In genomic region chr2:9738718-9739496, GRCh38 we compare ENCODE assay signal across 9 cellular contexts.
DNase-seq lines count a peak whose midpoint lies in the region; ATAC-seq, FAIRE-seq and TF ChIP-seq lines count a peak whose summit lies in the region.
"Had no signal": no experiment of that assay in that cellular context is flagged by ENCODE, and none has a peak within 500 bp of the region (broad histone marks: within the 10 kb centered on the region; RNA-seq: fewer than 3 reads in every experiment).

No MANE protein-coding gene starts in this region.

- intact Hi-C loops in CD14-positive monocyte (cut with micrococcal nuclease) (loop anchor here in 1 of 2 donors (1.0 to 5.0 kb wide), 2 partner anchors 14 to 58 kb away; no protein-coding TSS in a partner anchor), K562 (cut with micrococcal nuclease) (loop anchor here (5.0 kb wide), 1 partner anchor 167 kb away; no protein-coding TSS in a partner anchor)

- peak overlapping the region; percentile 59 to 89 (median 70) for H3K27ac Mint-ChIP-seq in CD14-positive monocyte
- peak overlapping the region; percentile 70 to 97 (median 92) for H3K27ac Mint-ChIP-seq in naive thymus-derived CD8-positive, alpha-beta T cell

- no peak for TF ChIP-seq RAD21 in K562 (CRISPR knock-in tag; conservative IDR thresholded peaks at IDR 0.05 in 1 of 2, IDR thresholded peaks at IDR 0.05 in 1 of 2)

- no peak for TF ChIP-seq POLR2A in K562 (conservative IDR thresholded peaks at IDR 0.05)

- H3K4me3 ChIP-seq in K562 = no peak overlapping the region
- H3K4me3 ChIP-seq: SJSA1 had no signal

- H3K79me2 ChIP-seq in K562 (ENCODE audit: control insufficient read depth, insufficient read depth, low read length) = no peaks in the 10 kb centered on the region

- peaks cover 10 to 11% of the 10 kb centered on the region in 2 experiments; a peak in 4 of 5 replicates for H3K4me1 ChIP-seq in K562 (replicated peaks in 1 of 2; ENCODE audit: control insufficient read depth in 2 of 2, insufficient read depth in 2 of 2, low read length in 2 of 2)

- TF ChIP-seq CTCF in CD14-positive monocyte (IDR thresholded peaks at IDR 0.05) (no peak), K562 (IDR thresholded peaks at IDR 0.05 in 2 of 3, conservative IDR thresholded peaks at IDR 0.05 in 1 of 3; ENCODE audit: insufficient read depth in 2 of 3, low read depth in 1 of 3, low read length in 3 of 3) (no peak)

- H3K9me3 ChIP-seq in K562 (replicated peaks; ENCODE audit: control insufficient read depth, insufficient read depth, low read depth, low read length) = no peaks in the 10 kb centered on the region
- H3K9me3 ChIP-seq: SJSA1 had no signal

- H3K36me3 Mint-ChIP-seq in CD14-positive monocyte = no peaks in the 10 kb centered on the region
- H3K36me3 Mint-ChIP-seq in naive thymus-derived CD8-positive, alpha-beta T cell = peaks cover 0 to 5% (median 2%) of the 10 kb centered on the region in 3 donors

- ATAC-seq in HG02642 (IDR thresholded peaks at IDR 0.05; ENCODE audit: poor library complexity, unreplicated experiment) = peak; percentile 45
- ATAC-seq in K562 = peak; percentile 52
- no peak for ATAC-seq in naive thymus-derived CD8-positive, alpha-beta T cell
- no peak for ATAC-seq in HG02840 (IDR thresholded peaks at IDR 0.05; ENCODE audit: low FRiP score, unreplicated experiment)

- DNase-seq in CD14-positive monocyte (ENCODE audit: low spot score) (peak; percentile 74), K562 (ENCODE audit: extremely low read depth in 1 of 4, low spot score in 3 of 4) (no peak), activated gamma-delta T cell (lab: John Stamatoyannopoulos, UW) (no peak), EL (no peak), 8988T (no peak)
- DNase-seq in naive thymus-derived CD8-positive, alpha-beta T cell = peak in 1 of 10 donors; percentile 21

- peaks cover 11 to 18% (median 15%) of the 10 kb centered on the region in 7 donors for H3K9me3 Mint-ChIP-seq in CD14-positive monocyte
- H3K9me3 Mint-ChIP-seq in naive thymus-derived CD8-positive, alpha-beta T cell = peaks cover 0 to 12% (median 4%) of the 10 kb centered on the region in 9 donors

- no peaks in the 10 kb centered on the region for H4K20me1 ChIP-seq in K562 (replicated peaks; ENCODE audit: control insufficient read depth, insufficient read depth, low read length)

- H3K27me3 ChIP-seq in K562 (ENCODE audit: control insufficient read depth in 2 of 2, insufficient read depth in 2 of 2, low read length in 2 of 2) = peaks cover 10 to 20% of the 10 kb centered on the region in 2 experiments; a peak in 4 of 5 replicates
- H3K27me3 ChIP-seq: SJSA1 had no signal

- POLR2A ChIA-PET in K562 (lab: Yijun Ruan, JAX) = interaction anchor here (0.6 to 0.7 kb wide), 2 partner anchors 34 to 221 kb away, joined by 3 read pairs; no protein-coding TSS in a partner anchor
- POLR2A ChIA-PET in naive thymus-derived CD8-positive, alpha-beta T cell (lab: Charles Lee) = interaction anchor here (0.6 to 1.1 kb wide), 3 partner anchors 183 to 257 kb away, joined by 3 to 4 read pairs (median 3); partner anchors contain the start of gene ADAM17

- in situ Hi-C loops in K562 (cut with MboI) = no loop called here

- FAIRE-seq in K562 (lab: Jason Lieb, UNC) = peak; percentile 67

- H3K27me3 Mint-ChIP-seq in CD14-positive monocyte (ENCODE audit: low read depth in 3 of 3) = peaks cover 4 to 14% (median 5%) of the 10 kb centered on the region in 3 donors
- H3K27me3 Mint-ChIP-seq in naive thymus-derived CD8-positive, alpha-beta T cell = peaks cover 0 to 1% (median 0%) of the 10 kb centered on the region in 5 donors

- WGBS in K562 (ENCODE audit: insufficient coverage, low coverage, missing lambda C conversion rate) = 19% methylated on average over 12 of the region's 21 CpGs

- no peaks in the 10 kb centered on the region for H3K9me1 ChIP-seq in K562 (ENCODE audit: control insufficient read depth, insufficient read depth, low read length)

- no TSS peak for BruUV-seq in K562 (replicated peaks; lab: Mats Ljungman, UMichigan)

- peak overlapping the region in 1 of 2 experiments; percentile 57; a peak in 1 of 4 replicates for H3K9ac ChIP-seq in K562 (ENCODE audit: insufficient read depth in 1 of 2, low read depth in 2 of 2, low read length in 2 of 2)

- no peak overlapping the region for H3K4me2 ChIP-seq in K562 (ENCODE audit: insufficient read depth, low read length)

- CTCF ChIA-PET in K562 (lab: Yijun Ruan, JAX; ENCODE audit: low intra/inter-chr PET ratio) = no interaction called here

- peak overlapping the region; percentile 69 for H2AFZ ChIP-seq in K562 (ENCODE audit: low read depth, low read length)

- peak overlapping the region; percentile 81 to 83 for H3K4me3 Mint-ChIP-seq in CD14-positive monocyte
- peak overlapping the region; percentile 73 to 93 (median 85) for H3K4me3 Mint-ChIP-seq in naive thymus-derived CD8-positive, alpha-beta T cell

- H3K27ac ChIP-seq in K562 (ENCODE audit: extremely low read depth, low read depth, low read length) = no peak overlapping the region
- H3K27ac ChIP-seq: SJSA1 had no signal

- no peak for TF ChIP-seq EP300 in K562 (IDR thresholded peaks at IDR 0.05; ENCODE audit: low read length)

- H3K36me3 ChIP-seq in K562 (ENCODE audit: control insufficient read depth, insufficient read depth, low read length) = no peaks in the 10 kb centered on the region
- H3K36me3 ChIP-seq: SJSA1 had no signal

- peaks cover 25% of the 10 kb centered on the region for H3K4me1 Mint-ChIP-seq in CD14-positive monocyte
- peaks cover 28 to 48% (median 34%) of the 10 kb centered on the region in 4 donors for H3K4me1 Mint-ChIP-seq in naive thymus-derived CD8-positive, alpha-beta T cell

TF ChIP-seq in K562, 482 proteins besides CTCF, POLR2A, EP300 and RAD21:
- TF ChIP-seq ESRRB (CRISPR knock-in tag; IDR thresholded peaks at IDR 0.05; ENCODE audit: borderline replicate concordance) (no peak), KDM4B (IDR thresholded peaks at IDR 0.05; ENCODE audit: borderline replicate concordance in 2 of 2, low read depth in 1 of 2) (no peak), POLR2H (tag; IDR thresholded peaks at IDR 0.05; ENCODE audit: low read depth) (no peak), ZNF764 (CRISPR knock-in tag; IDR thresholded peaks at IDR 0.05; ENCODE audit: low read depth) (no peak), SPI1 (IDR thresholded peaks at IDR 0.05; ENCODE audit: borderline replicate concordance, low read depth, low read length) (peak; percentile 22; the same call in 1 of the 2 replicates)
TF ChIP-seq in K562: peak in this region for 1.

Comparison
In these comparisons a context has a peak if more than half of its experiments do, and no peak if none do; other contexts are left out.
1. ATAC-seq: peak in HG02642 (single experiment) and K562 (single experiment); none in naive thymus-derived CD8-positive, alpha-beta T cell (0 of 2) and HG02840 (single experiment).